15 cellular contexts compared by ENCODE assay signal in the genomic region with DNA sequence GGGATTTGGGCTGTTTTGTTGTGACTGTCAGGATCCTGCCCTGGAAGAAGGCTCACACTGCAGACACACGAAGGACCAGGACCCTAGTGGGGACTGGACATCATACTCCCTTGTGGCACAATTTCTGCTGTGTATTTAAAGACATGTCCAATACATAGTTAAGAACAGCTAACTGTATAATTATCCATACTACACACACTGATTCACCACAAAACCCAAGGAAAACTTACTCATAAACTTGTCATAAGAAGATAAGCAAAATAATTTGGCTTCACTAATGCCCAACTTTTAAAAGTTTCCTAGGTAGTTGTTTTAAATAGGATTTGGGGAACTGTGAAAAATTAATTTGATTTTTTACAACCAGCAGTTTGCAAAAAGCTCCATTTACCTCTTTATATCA. TPM values are rescaled to one million over a fixed set of nuclear protein-coding genes. Genes with fewer than 3 reads are reported as not detected.
DNase-seq lines count a peak whose midpoint lies in the region; ATAC-seq and TF ChIP-seq lines count a peak whose summit lies in the region.
"Had no signal": no experiment of that assay in that cellular context is flagged by ENCODE, and none has a peak within 500 bp of the region (broad histone marks: within the 10 kb centered on the region; RNA-seq: fewer than 3 reads in every experiment).

No MANE protein-coding gene starts in this region.

- peaks cover 99% of the 10 kb centered on the region for H3K79me2 ChIP-seq in GM23338 (replicated peaks; ENCODE audit: insufficient read depth)

- H3K27ac Mint-ChIP-seq in GM23338 = no peak overlapping the region
- H3K27ac Mint-ChIP-seq: activated CD8-positive, alpha-beta T cell treated with anti-CD3 and anti-CD28 coated beads for 36 hours; CD4-positive, alpha-beta T cell had no signal

- H3K4me1 ChIP-seq in GM23338 (ENCODE audit: insufficient read depth) (peaks cover 13% of the 10 kb centered on the region), spleen (peaks cover 6 to 88% (median 27%) of the 10 kb centered on the region in 6 donors), SJCRH30 (peaks cover 32% of the 10 kb centered on the region)

- no peak overlapping the region for H3K4me2 ChIP-seq in GM23338

- H3K4me3 Mint-ChIP-seq in GM23338 = no peak overlapping the region
- H3K4me3 Mint-ChIP-seq: activated CD8-positive, alpha-beta T cell treated with anti-CD3 and anti-CD28 coated beads for 36 hours; CD4-positive, alpha-beta T cell; stimulated activated naive CD8-positive, alpha-beta T cell treated with anti-CD3 and anti-CD28 coated beads, Interleukin-15, amount 100 ng/mL, for 72 hours had no signal

- intact Hi-C loops in spleen (cut with DNase I; ENCODE audit: low total_unique reads) = no loop called here

- in situ Hi-C loops in astrocyte of the spinal cord (cut with HindIII; ENCODE audit: low sequenced_read_pairs) = no loop called here
- in situ Hi-C loops in G401 (cut with HindIII; ENCODE audit: low sequenced_read_pairs) = no loop called here

- H3F3A ChIP-seq in GM23338 (replicated peaks; ENCODE audit: low read depth) = no peaks in the 10 kb centered on the region; the same call in 1 of the 2 replicates

- peaks cover 6% of the 10 kb centered on the region for H3K27me3 Mint-ChIP-seq in GM23338 (ENCODE audit: insufficient read depth, low read depth, poor library complexity)
- H3K27me3 Mint-ChIP-seq: activated CD8-positive, alpha-beta T cell treated with anti-CD3 and anti-CD28 coated beads for 36 hours; CD4-positive, alpha-beta T cell; stimulated activated naive CD8-positive, alpha-beta T cell treated with anti-CD3 and anti-CD28 coated beads, Interleukin-15, amount 100 ng/mL, for 72 hours had no signal

- no peaks in the 10 kb centered on the region for H3K9me3 Mint-ChIP-seq in GM23338
- H3K9me3 Mint-ChIP-seq: activated CD8-positive, alpha-beta T cell treated with anti-CD3 and anti-CD28 coated beads for 36 hours; CD4-positive, alpha-beta T cell had no signal

- peaks cover 26% of the 10 kb centered on the region for H3K4me1 Mint-ChIP-seq in GM23338

- DNase-seq in GM23338 (ENCODE audit: low spot score) (no peak), astrocyte of the spinal cord (ENCODE audit: low read depth, low spot score) (peak; percentile 33), islet precursor cell (peak; percentile 21), spleen (no peak), G401 (ENCODE audit: low spot score) (no peak), SJCRH30 (no peak), NK-92 (lab: John Stamatoyannopoulos, UW; ENCODE audit: unreplicated experiment) (no peak)
- DNase-seq in activated CD4-positive, alpha-beta T cell treated with anti-CD3 and anti-CD28 coated beads, Interleukin-2, amount 50 U/mL, for 1 hour = no peak
- DNase-seq: activated CD8-positive, alpha-beta T cell treated with anti-CD3 and anti-CD28 coated beads for 36 hours; CD4-positive, alpha-beta T cell; erythroblast; GDM1; NCI-H1092 treated with DMSO at 0.1 percent for 48 hours; stimulated activated naive CD8-positive, alpha-beta T cell treated with anti-CD3 and anti-CD28 coated beads, Interleukin-15, amount 100 ng/mL, for 72 hours; T-helper 9 cell had no signal

- no peaks in the 10 kb centered on the region for H3K9me2 ChIP-seq in GM23338 (ENCODE audit: insufficient read depth)

- H3K27ac ChIP-seq in GM23338 (ENCODE audit: low read depth) (0 out of 2 replicates have a peak overlapping the region, but pooled peaks have one; percentile 55), spleen (peak overlapping the region in 6 of 8 donors; percentile 8 to 80 (median 34)), SJCRH30 (no peak overlapping the region)

- 86 to 100% (median 88%) methylated on average over 1 of the region's 1 CpG for WGBS in spleen, 5 donors

- 0 out of 3 replicates have a peak, but pooled peaks cover 2% of the 10 kb centered on the region for H3K36me3 Mint-ChIP-seq in GM23338 (ENCODE audit: low read depth)

- no peak for ATAC-seq in GM23338
- ATAC-seq: activated CD8-positive, alpha-beta T cell treated with anti-CD3 and anti-CD28 coated beads for 36 hours; stimulated activated naive CD8-positive, alpha-beta T cell treated with anti-CD3 and anti-CD28 coated beads, Interleukin-15, amount 100 ng/mL, for 72 hours had no signal

- H3K27me3 ChIP-seq in GM23338 (ENCODE audit: insufficient read depth) (no peaks in the 10 kb centered on the region), spleen (replicated peaks in 1 of 7) (no peaks in the 10 kb centered on the region), SJCRH30 (no peaks in the 10 kb centered on the region)

- H4K20me1 ChIP-seq in GM23338 (replicated peaks; ENCODE audit: insufficient read depth) = peaks cover 40% of the 10 kb centered on the region

- H3K36me3 ChIP-seq in GM23338 (ENCODE audit: insufficient read depth) = 0 out of 2 replicates have a peak, but pooled peaks cover 4% of the 10 kb centered on the region
- H3K36me3 ChIP-seq in spleen = no peaks in the 10 kb centered on the region
- H3K36me3 ChIP-seq in SJCRH30 = peaks cover 2% of the 10 kb centered on the region

- H3K4me3 ChIP-seq in GM23338 = no peak overlapping the region
- no peak overlapping the region for H3K4me3 ChIP-seq in astrocyte of the spinal cord (ENCODE audit: low read depth, low read length)
- H3K4me3 ChIP-seq in spleen = no peak overlapping the region
- H3K4me3 ChIP-seq in SJCRH30 = no peak overlapping the region

- no peak overlapping the region for H2AFZ ChIP-seq in GM23338

- no peak for TF ChIP-seq POLR2A in spleen (IDR thresholded peaks at IDR 0.05)

- H3K9me3 ChIP-seq in spleen = no peaks in the 10 kb centered on the region
- H3K9me3 ChIP-seq in SJCRH30 (replicated peaks) = no peaks in the 10 kb centered on the region

- TF ChIP-seq CTCF in GM23338 (conservative IDR thresholded peaks at IDR 0.05; ENCODE audit: low read depth in 2 of 2) (no peak), astrocyte of the spinal cord (IDR thresholded peaks at IDR 0.05; ENCODE audit: low read depth, low read length) (no peak), spleen (IDR thresholded peaks at IDR 0.05 in 8 of 11, conservative IDR thresholded peaks at IDR 0.05 in 3 of 11) (no peak)

TF ChIP-seq in GM23338, 12 proteins besides CTCF, POLR2A, EP300 and RAD21 (continues in another document):
- TF ChIP-seq CREB1 (CRISPR knock-in tag; IDR thresholded peaks at IDR 0.05; ENCODE audit: low read depth) = no peak
- TF ChIP-seq, protein P1, sequence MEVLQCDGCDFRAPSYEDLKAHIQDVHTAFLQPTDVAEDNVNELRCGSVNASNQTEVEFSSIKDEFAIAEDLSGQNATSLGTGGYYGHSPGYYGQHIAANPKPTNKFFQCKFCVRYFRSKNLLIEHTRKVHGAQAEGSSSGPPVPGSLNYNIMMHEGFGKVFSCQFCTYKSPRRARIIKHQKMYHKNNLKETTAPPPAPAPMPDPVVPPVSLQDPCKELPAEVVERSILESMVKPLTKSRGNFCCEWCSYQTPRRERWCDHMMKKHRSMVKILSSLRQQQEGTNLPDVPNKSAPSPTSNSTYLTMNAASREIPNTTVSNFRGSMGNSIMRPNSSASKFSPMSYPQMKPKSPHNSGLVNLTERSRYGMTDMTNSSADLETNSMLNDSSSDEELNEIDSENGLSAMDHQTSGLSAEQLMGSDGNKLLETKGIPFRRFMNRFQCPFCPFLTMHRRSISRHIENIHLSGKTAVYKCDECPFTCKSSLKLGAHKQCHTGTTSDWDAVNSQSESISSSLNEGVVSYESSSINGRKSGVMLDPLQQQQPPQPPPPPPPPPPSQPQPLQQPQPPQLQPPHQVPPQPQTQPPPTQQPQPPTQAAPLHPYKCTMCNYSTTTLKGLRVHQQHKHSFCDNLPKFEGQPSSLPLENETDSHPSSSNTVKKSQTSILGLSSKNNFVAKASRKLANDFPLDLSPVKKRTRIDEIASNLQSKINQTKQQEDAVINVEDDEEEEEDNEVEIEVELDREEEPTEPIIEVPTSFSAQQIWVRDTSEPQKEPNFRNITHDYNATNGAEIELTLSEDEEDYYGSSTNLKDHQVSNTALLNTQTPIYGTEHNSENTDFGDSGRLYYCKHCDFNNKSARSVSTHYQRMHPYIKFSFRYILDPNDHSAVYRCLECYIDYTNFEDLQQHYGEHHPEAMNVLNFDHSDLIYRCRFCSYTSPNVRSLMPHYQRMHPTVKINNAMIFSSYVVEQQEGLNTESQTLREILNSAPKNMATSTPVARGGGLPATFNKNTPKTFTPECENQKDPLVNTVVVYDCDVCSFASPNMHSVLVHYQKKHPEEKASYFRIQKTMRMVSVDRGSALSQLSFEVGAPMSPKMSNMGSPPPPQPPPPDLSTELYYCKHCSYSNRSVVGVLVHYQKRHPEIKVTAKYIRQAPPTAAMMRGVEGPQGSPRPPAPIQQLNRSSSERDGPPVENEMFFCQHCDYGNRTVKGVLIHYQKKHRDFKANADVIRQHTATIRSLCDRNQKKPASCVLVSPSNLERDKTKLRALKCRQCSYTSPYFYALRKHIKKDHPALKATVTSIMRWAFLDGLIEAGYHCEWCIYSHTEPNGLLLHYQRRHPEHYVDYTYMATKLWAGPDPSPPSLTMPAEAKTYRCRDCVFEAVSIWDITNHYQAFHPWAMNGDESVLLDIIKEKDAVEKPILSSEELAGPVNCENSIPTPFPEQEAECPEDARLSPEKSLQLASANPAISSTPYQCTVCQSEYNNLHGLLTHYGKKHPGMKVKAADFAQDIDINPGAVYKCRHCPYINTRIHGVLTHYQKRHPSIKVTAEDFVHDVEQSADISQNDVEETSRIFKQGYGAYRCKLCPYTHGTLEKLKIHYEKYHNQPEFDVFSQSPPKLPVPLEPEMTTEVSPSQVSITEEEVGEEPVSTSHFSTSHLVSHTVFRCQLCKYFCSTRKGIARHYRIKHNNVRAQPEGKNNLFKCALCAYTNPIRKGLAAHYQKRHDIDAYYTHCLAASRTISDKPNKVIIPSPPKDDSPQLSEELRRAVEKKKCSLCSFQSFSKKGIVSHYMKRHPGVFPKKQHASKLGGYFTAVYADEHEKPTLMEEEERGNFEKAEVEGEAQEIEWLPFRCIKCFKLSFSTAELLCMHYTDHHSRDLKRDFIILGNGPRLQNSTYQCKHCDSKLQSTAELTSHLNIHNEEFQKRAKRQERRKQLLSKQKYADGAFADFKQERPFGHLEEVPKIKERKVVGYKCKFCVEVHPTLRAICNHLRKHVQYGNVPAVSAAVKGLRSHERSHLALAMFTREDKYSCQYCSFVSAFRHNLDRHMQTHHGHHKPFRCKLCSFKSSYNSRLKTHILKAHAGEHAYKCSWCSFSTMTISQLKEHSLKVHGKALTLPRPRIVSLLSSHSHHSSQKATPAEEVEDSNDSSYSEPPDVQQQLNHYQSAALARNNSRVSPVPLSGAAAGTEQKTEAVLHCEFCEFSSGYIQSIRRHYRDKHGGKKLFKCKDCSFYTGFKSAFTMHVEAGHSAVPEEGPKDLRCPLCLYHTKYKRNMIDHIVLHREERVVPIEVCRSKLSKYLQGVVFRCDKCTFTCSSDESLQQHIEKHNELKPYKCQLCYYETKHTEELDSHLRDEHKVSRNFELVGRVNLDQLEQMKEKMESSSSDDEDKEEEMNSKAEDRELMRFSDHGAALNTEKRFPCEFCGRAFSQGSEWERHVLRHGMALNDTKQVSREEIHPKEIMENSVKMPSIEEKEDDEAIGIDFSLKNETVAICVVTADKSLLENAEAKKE (CRISPR knock-in tag; IDR thresholded peaks at IDR 0.05) = no peak

RNA-seq across cellular contexts. Expression of gene LATS2, which starts 46.1 kb away (rescaled TPM):
- 21.4 and 25.4 TPM in 2 replicates for total RNA-seq in GM23338 (2014; rRNA removed; shearing (Covaris generic))
- polyA plus RNA-seq in GM23338 (2016; fragmentation: Nextera tagmentation; extraction: Ambion mirVana) (10.5 and 11.3 TPM in 2 replicates), spleen (1 to 10 TPM; 2.5 to 5.8 (median 2.7) TPM)
- total RNA-seq in spleen = 10 to 100 TPM; 20.9 to 34.6 (median 29.3) TPM
- total RNA-seq in G401 (2014; rRNA removed; shearing (Covaris generic)) = 17.8 and 27.3 TPM in 2 replicates
- 14.9 and 16.9 TPM in 2 replicates for total RNA-seq in SJCRH30 (2014; rRNA removed; shearing (Covaris generic))

Comparison
In these comparisons a context has a peak if more than half of its experiments do, and no peak if none do; other contexts are left out.
1. DNase-seq: peak in astrocyte of the spinal cord (single experiment) and islet precursor cell (single experiment); none in GM23338 (single experiment), spleen (single experiment), G401 (single experiment), SJCRH30 (0 of 2), NK-92 (single experiment) and activated CD4-positive, alpha-beta T cell treated with anti-CD3 and anti-CD28 coated beads, Interleukin-2, amount 50 U/mL, for 1 hour (single experiment).